25 cellular contexts compared by ENCODE assay signal in the genomic region with DNA sequence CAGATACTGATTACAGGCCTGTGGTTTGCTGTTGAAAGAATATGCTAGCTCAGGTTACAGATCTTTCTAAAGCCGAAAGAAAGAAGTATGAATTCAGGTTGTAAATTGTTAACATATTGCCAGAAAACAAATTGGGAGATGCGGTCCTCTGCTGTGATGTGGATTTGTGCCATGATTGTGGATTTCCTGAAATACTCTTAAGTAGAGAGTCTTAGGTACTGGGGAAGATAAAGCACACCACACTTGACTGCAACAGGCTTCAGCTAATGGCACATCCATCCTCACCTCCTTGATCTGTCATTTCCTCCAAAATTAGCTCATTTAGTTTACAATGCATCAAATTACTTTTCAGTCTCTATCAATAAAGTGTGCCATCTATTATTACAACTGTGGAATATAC.
DNase-seq lines count a peak whose midpoint lies in the region; ATAC-seq, FAIRE-seq and TF ChIP-seq lines count a peak whose summit lies in the region.
"Had no signal": no experiment of that assay in that cellular context is flagged by ENCODE, and none has a peak within 500 bp of the region (broad histone marks: within the 10 kb centered on the region; RNA-seq: fewer than 3 reads in every experiment).

No MANE protein-coding gene starts in this region.

- no peak overlapping the region for H3K4me3 ChIP-seq in KMS-11 (IDR thresholded peaks at IDR 0.05; ENCODE audit: insufficient read depth, low read depth, low read length)
- H3K4me3 ChIP-seq in heart left ventricle: no peak overlapping the region
- H3K4me3 ChIP-seq: BLaER1 treated with 17β-estradiol and CSF1 and Interleukin-3, amounts not matched to agents 10 nM and 100 nM; cardiac muscle cell; right atrium auricular region; SJSA1 had no signal

- intact Hi-C loops in heart left ventricle (cut with DNase I): no loop called here

- peak overlapping the region; percentile 57 for H3K4me2 ChIP-seq in KMS-11
- H3K4me2 ChIP-seq: BLaER1 treated with 17β-estradiol and CSF1 and Interleukin-3, amounts not matched to agents 10 nM and 100 nM had no signal

- H3K27ac ChIP-seq in KMS-11 (peak overlapping the region; percentile 39), heart left ventricle (no peak overlapping the region)
- H3K27ac ChIP-seq: BLaER1 treated with 17β-estradiol and CSF1 and Interleukin-3, amounts not matched to agents 10 nM and 100 nM; cardiac muscle cell; right atrium auricular region; SJSA1 had no signal

- H3K9me3 ChIP-seq in heart left ventricle: no peaks in the 10 kb centered on the region
- H3K9me3 ChIP-seq: BLaER1 treated with 17β-estradiol and CSF1 and Interleukin-3, amounts not matched to agents 10 nM and 100 nM; right atrium auricular region; SJSA1 had no signal

- no peak for ATAC-seq in heart left ventricle
- no peak for ATAC-seq in HG02610 (IDR thresholded peaks at IDR 0.05; ENCODE audit: unreplicated experiment)
- ATAC-seq: effector memory CD8-positive, alpha-beta T cell; HCT116; left lobe of liver; stimulated activated naive B cell treated with anti-CD40 and anti-IgM and Interleukin-4, amounts not matched to agents 10 μg/mL and 1 μg/mL and 100 μg/mL, for 72 hours had no signal

- peak overlapping the region; percentile 4; the same call in 1 of the 2 replicates for H2AFZ ChIP-seq in KMS-11 (ENCODE audit: low read depth)

- H4K20me1 ChIP-seq in KMS-11 (ENCODE audit: insufficient read depth): no peaks in the 10 kb centered on the region
- H4K20me1 ChIP-seq: BLaER1 treated with 17β-estradiol and CSF1 and Interleukin-3, amounts not matched to agents 10 nM and 100 nM had no signal

- WGBS in heart left ventricle, 4 donors: 57 to 83% (median 78%) methylated on average over 2 of the region's 2 CpGs

- TF ChIP-seq CTCF in KMS-11 (conservative IDR thresholded peaks at IDR 0.05; ENCODE audit: low read depth, low read length) (no peak), heart left ventricle (IDR thresholded peaks at IDR 0.05) (no peak)

- no peak for TF ChIP-seq POLR2A in heart left ventricle (IDR thresholded peaks at IDR 0.05)

- peak; percentile 16 for DNase-seq in NCI-H146 (lab: John Stamatoyannopoulos, UW)
- DNase-seq in NCI-H2196 treated with DMSO at 0.1 percent for 48 hours (lab: John Stamatoyannopoulos, UW; ENCODE audit: unreplicated experiment): peak; percentile 39
- peak; percentile 20 for DNase-seq in fibroblast of peridontal ligament (ENCODE audit: extremely low read depth)
- no peak for DNase-seq in frontal cortex (ENCODE audit: low spot score in 2 of 2)
- no peak for DNase-seq in heart left ventricle
- DNase-seq: activated effector memory CD4-positive, alpha-beta T cell treated with anti-CD3 and anti-CD28 coated beads, Interleukin-2, amount 50 U/mL, for 16 hours; activated T-cell treated with anti-CD3 and anti-CD28 coated beads, Interleukin-2, amount 50 U/mL, for 24 hours; anterior cingulate cortex; effector memory CD8-positive, alpha-beta T cell; NCI-H226; NCI-H82; small intestine; stimulated activated naive B cell treated with anti-CD40 and anti-IgM and Interleukin-4, amounts not matched to agents 10 μg/mL and 1 μg/mL and 100 μg/mL, for 72 hours; substantia nigra; T-helper 9 cell; trophoblast cell had no signal

- no peak overlapping the region for H3K9ac ChIP-seq in KMS-11
- H3K9ac ChIP-seq: BLaER1 treated with 17β-estradiol and CSF1 and Interleukin-3, amounts not matched to agents 10 nM and 100 nM had no signal

- H3K79me2 ChIP-seq in KMS-11 (ENCODE audit: insufficient read depth, low read depth): no peaks in the 10 kb centered on the region

- H3K27me3 ChIP-seq in KMS-11 (ENCODE audit: insufficient read depth, low read depth): no peaks in the 10 kb centered on the region
- no peaks in the 10 kb centered on the region for H3K27me3 ChIP-seq in heart left ventricle
- H3K27me3 ChIP-seq: BLaER1 treated with 17β-estradiol and CSF1 and Interleukin-3, amounts not matched to agents 10 nM and 100 nM; right atrium auricular region; SJSA1 had no signal

- no peak for FAIRE-seq in frontal cortex (lab: Jason Lieb, UNC)
- FAIRE-seq: G401.6, small intestine had no signal

- H3K36me3 ChIP-seq in KMS-11 (ENCODE audit: insufficient read depth) (no peaks in the 10 kb centered on the region), heart left ventricle (no peaks in the 10 kb centered on the region)
- H3K36me3 ChIP-seq: cardiac muscle cell, right atrium auricular region, SJSA1 had no signal

- H3K4me1 ChIP-seq in KMS-11 (ENCODE audit: low read depth, poor library complexity, severe bottlenecking): peaks cover 27% of the 10 kb centered on the region
- no peaks in the 10 kb centered on the region for H3K4me1 ChIP-seq in heart left ventricle
- H3K4me1 ChIP-seq: right atrium auricular region, SJSA1 had no signal

Comparison
In these comparisons a context has a peak if more than half of its experiments do, and no peak if none do; other contexts are left out.
1. DNase-seq: peak in NCI-H146 (single experiment), NCI-H2196 treated with DMSO at 0.1 percent for 48 hours (single experiment) and fibroblast of peridontal ligament (single experiment); none in frontal cortex (0 of 2) and heart left ventricle (0 of 5).